Comparison of ENCODE assay signal across 13 cellular contexts in the genomic region with DNA sequence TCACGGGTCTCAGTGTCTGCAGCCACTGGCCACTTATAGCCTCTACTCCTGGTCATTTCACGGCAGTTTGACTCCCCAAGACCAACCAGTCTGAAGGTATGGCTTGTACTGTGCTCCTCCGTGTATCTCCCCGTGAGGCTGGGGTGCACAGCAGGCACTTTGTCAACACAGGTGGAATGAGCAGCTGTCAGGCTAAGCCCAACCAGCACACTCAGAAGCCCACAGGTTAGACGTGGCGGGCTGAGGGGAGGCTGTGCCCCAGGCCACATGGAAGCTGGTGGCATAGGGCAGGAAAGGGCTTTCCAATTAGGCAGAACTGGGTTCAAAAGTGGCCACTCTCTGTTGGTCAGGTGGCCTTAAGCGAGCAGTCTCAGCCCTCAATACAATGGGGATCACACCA. TPM values are rescaled to one million over a fixed set of nuclear protein-coding genes. Genes with fewer than 3 reads are reported as not detected.
DNase-seq lines count a peak whose midpoint lies in the region; ATAC-seq and TF ChIP-seq lines count a peak whose summit lies in the region.
"Had no signal": no experiment of that assay in that cellular context is flagged by ENCODE, and none has a peak within 500 bp of the region (broad histone marks: within the 10 kb centered on the region; RNA-seq: fewer than 3 reads in every experiment).

No MANE protein-coding gene starts in this region.

- H3K4me3 ChIP-seq in Karpas-422 (ENCODE audit: low read length) (no peak overlapping the region), mucosa of descending colon (no peak overlapping the region), BE2C (ENCODE audit: low read depth, low read length) (no peak overlapping the region)
- H3K4me3 ChIP-seq: stomach had no signal

- H3K27me3 ChIP-seq in Karpas-422 (ENCODE audit: low read length), result no peaks in the 10 kb centered on the region
- H3K27me3 ChIP-seq in BE2C, result no peaks in the 10 kb centered on the region
- H3K27me3 ChIP-seq: stomach had no signal

- H3K4me1 ChIP-seq in Karpas-422 (ENCODE audit: low read length), result peaks cover 28% of the 10 kb centered on the region
- peaks cover 23% of the 10 kb centered on the region for H3K4me1 ChIP-seq in mucosa of descending colon (ENCODE audit: low read depth)
- no peaks in the 10 kb centered on the region for H3K4me1 ChIP-seq in BE2C

- no peaks in the 10 kb centered on the region for H3K36me3 ChIP-seq in Karpas-422 (ENCODE audit: insufficient read depth, low read length)
- no peaks in the 10 kb centered on the region for H3K36me3 ChIP-seq in mucosa of descending colon (ENCODE audit: low read depth)
- H3K36me3 ChIP-seq in BE2C, result no peaks in the 10 kb centered on the region

- no peak overlapping the region for H3K27ac ChIP-seq in Karpas-422 (ENCODE audit: low read length)

- TF ChIP-seq CTCF in mucosa of descending colon (IDR thresholded peaks at IDR 0.05), result no peak
- TF ChIP-seq CTCF in GM20000 (IDR thresholded peaks at IDR 0.05; ENCODE audit: extremely low read depth, missing control alignments), result no peak
- no peak for TF ChIP-seq CTCF in BE2C (IDR thresholded peaks at IDR 0.05; ENCODE audit: low read depth, low read length)

- ATAC-seq in mucosa of descending colon, result peak; percentile 23

- no peaks in the 10 kb centered on the region for H4K20me1 ChIP-seq in Karpas-422 (ENCODE audit: insufficient read depth, low read depth, low read length)

- H3K9me2 ChIP-seq in Karpas-422 (replicated peaks; ENCODE audit: insufficient read depth, low read length), result no peaks in the 10 kb centered on the region

- H3K4me2 ChIP-seq in Karpas-422 (ENCODE audit: low read depth, low read length, poor library complexity, severe bottlenecking), result peak overlapping the region; percentile 39

- H3K79me2 ChIP-seq in Karpas-422 (ENCODE audit: low read length), result no peaks in the 10 kb centered on the region

- no peak overlapping the region for H3K9ac ChIP-seq in Karpas-422 (ENCODE audit: low read length)

- H2AFZ ChIP-seq in Karpas-422 (ENCODE audit: low read length), result no peak overlapping the region

- peak; percentile 62 for DNase-seq in DMS53 treated with DMSO at 0.1 percent for 48 hours (lab: John Stamatoyannopoulos, UW; ENCODE audit: unreplicated experiment)
- no peak for DNase-seq in Karpas-422
- DNase-seq in RPMI8226, result peak; percentile 48
- no peak for DNase-seq in mucosa of descending colon
- no peak for DNase-seq in cerebellar nuclear complex (lab: John Stamatoyannopoulos, UW)
- no peak for DNase-seq in GM20000 (ENCODE audit: low spot score)
- DNase-seq in NCI-H1048 (lab: John Stamatoyannopoulos, UW), result no peak
- DNase-seq in BE2C, result no peak
- DNase-seq: CD4-positive, CD25-positive, alpha-beta regulatory T cell; effector CD4-positive, alpha-beta T cell; foreskin melanocyte; SW 1271 had no signal

- intact Hi-C loops in mucosa of descending colon (cut with DNase I, micrococcal nuclease), result no loop called here

- H3K9me3 ChIP-seq in Karpas-422 (ENCODE audit: low read length) (no peaks in the 10 kb centered on the region), mucosa of descending colon (no peaks in the 10 kb centered on the region), BE2C (no peaks in the 10 kb centered on the region)
- H3K9me3 ChIP-seq: stomach had no signal

RNA-seq across cellular contexts. Expression of gene TP53I11, which starts 7.0 kb away (rescaled TPM):
- total RNA-seq in Karpas-422 (2014; rRNA removed; shearing (Covaris generic); ENCODE audit: low replicate concordance), result 0.34 and 0.72 TPM in 2 replicates
- 10 to 100 TPM; 48.4 to 95.9 (median 91.9) TPM for total RNA-seq in mucosa of descending colon
- polyA plus RNA-seq in BE2C (2012; ENCODE audit: insufficient read depth, insufficient read length, low read depth), result 15.0 TPM

Comparison
In these comparisons a context has a peak if more than half of its experiments do, and no peak if none do; other contexts are left out.
1. DNase-seq: peak in DMS53 treated with DMSO at 0.1 percent for 48 hours (single experiment) and RPMI8226 (single experiment); none in Karpas-422 (single experiment), mucosa of descending colon (0 of 3), cerebellar nuclear complex (0 of 2), GM20000 (single experiment), NCI-H1048 (single experiment) and BE2C (single experiment).
2. RNA of gene TP53I11, which starts 7.0 kb away (total RNA-seq): 48.4 to 95.9 TPM in mucosa of descending colon; 0.34 to 0.72 TPM in Karpas-422; every median in the first group is over 10 times any median in the second.